Comparison of ENCODE assay signal across 8 cellular contexts in genomic region chr7:43905954-43906326, GRCh38. TPM values are rescaled to one million over a fixed set of nuclear protein-coding genes. Genes with fewer than 3 reads are reported as not detected.
DNase-seq lines count a peak whose midpoint lies in the region; ATAC-seq, FAIRE-seq and TF ChIP-seq lines count a peak whose summit lies in the region.
"Had no signal": no experiment of that assay in that cellular context is flagged by ENCODE, and none has a peak within 500 bp of the region (broad histone marks: within the 10 kb centered on the region; RNA-seq: fewer than 3 reads in every experiment).

No MANE protein-coding gene starts in this region.

- no peak for TF ChIP-seq POLR2A in H54 (IDR thresholded peaks at IDR 0.05; ENCODE audit: low read depth, low read length)

- DNase-seq in GM12864 (ENCODE audit: low read depth) (no peak), H54 (ENCODE audit: insufficient read length, low spot score) (peak; percentile 57), LoVo (ENCODE audit: low spot score) (peak; percentile 33), lung (ENCODE audit: low spot score) (no peak)
- peak; percentile 33 to 39 for DNase-seq in activated CD4-positive, alpha-beta T cell treated with anti-CD3 and anti-CD28 coated beads, Interleukin-2, amount 50 U/mL, for 48 hours
- DNase-seq in effector CD4-positive, alpha-beta T cell = peak; percentile 6

- no peak for ATAC-seq in lung (ENCODE audit: insufficient read depth, low FRiP score)

- peaks cover 7 to 13% of the 10 kb centered on the region in 2 donors for H3K4me1 ChIP-seq in lung (ENCODE audit: control insufficient read depth in 2 of 2, insufficient read depth in 2 of 2, low read length in 2 of 2)
- peaks cover 15% of the 10 kb centered on the region for H3K4me1 ChIP-seq in stomach smooth muscle (ENCODE audit: control insufficient read depth, insufficient read depth, low read length)

- H3K27me3 ChIP-seq in lung (ENCODE audit: control insufficient read depth, insufficient read depth) (no peaks in the 10 kb centered on the region), stomach smooth muscle (ENCODE audit: control insufficient read depth in 1 of 2, insufficient read depth in 2 of 2, low read length in 2 of 2) (no peaks in the 10 kb centered on the region)

- peak overlapping the region; percentile 87 to 91 for H3K9ac ChIP-seq in stomach smooth muscle (ENCODE audit: low read length in 2 of 2)

- TF ChIP-seq CTCF in GM12864 (IDR thresholded peaks at IDR 0.05; ENCODE audit: low read depth, low read length, missing control alignments) (no peak), lung (IDR thresholded peaks at IDR 0.05; ENCODE audit: control extremely low read depth, extremely low read depth) (no peak)

- H3K4me3 ChIP-seq in GM12864 (ENCODE audit: low read depth, low read length) = peak overlapping the region; percentile 85
- peak overlapping the region; percentile 88 for H3K4me3 ChIP-seq in lung
- H3K4me3 ChIP-seq in stomach smooth muscle (ENCODE audit: low read length in 2 of 2) = peak overlapping the region; percentile 71 to 86

- H3K27ac ChIP-seq in lung (ENCODE audit: low read depth in 1 of 2, low read length in 1 of 2) = peak overlapping the region; percentile 89 to 98
- H3K27ac ChIP-seq in stomach smooth muscle (ENCODE audit: low read length) = peak overlapping the region; percentile 76

- H3K9me3 ChIP-seq in lung (ENCODE audit: control insufficient read depth in 2 of 2, insufficient read depth in 1 of 2, low read length in 1 of 2) (no peaks in the 10 kb centered on the region), stomach smooth muscle (ENCODE audit: control insufficient read depth in 2 of 2, low read length in 2 of 2) (no peaks in the 10 kb centered on the region)

- FAIRE-seq in H54 (lab: Jason Lieb, UNC) = no peak
- FAIRE-seq: frontal cortex had no signal

- 0 to 1% methylated on average over 42 of the region's 42 CpGs for WGBS in lung, 2 donors

- H3K36me3 ChIP-seq in lung (ENCODE audit: control insufficient read depth in 2 of 2, insufficient read depth in 2 of 2, low read length in 2 of 2) = no peaks in the 10 kb centered on the region
- H3K36me3 ChIP-seq in stomach smooth muscle (ENCODE audit: control insufficient read depth in 2 of 2, insufficient read depth in 2 of 2, low read length in 2 of 2) = no peaks in the 10 kb centered on the region

RNA-seq across cellular contexts. Expression of gene URGCP, which starts 0.5 kb away (rescaled TPM):
- total RNA-seq in lung = 10 to 100 TPM; 23.0 to 25.5 TPM
- 10 to 100 TPM; 11.8 to 16.4 TPM for polyA plus RNA-seq in lung

RNA-seq across cellular contexts. Expression of gene UBE2D4, which starts 20.3 kb away (rescaled TPM):
- 10 to 100 TPM in 1 of 2 donors, 1 to 10 TPM in 1; 8.8 to 25.6 TPM for total RNA-seq in lung
- 10 to 100 TPM; 11.9 to 22.4 TPM for polyA plus RNA-seq in lung

RNA-seq across cellular contexts. Expression of gene MRPS24, which starts 36.6 kb away (rescaled TPM):
- 10 to 100 TPM; 33.6 to 96.7 TPM for total RNA-seq in lung
- polyA plus RNA-seq in lung = 100 to 1,000 TPM; 119 to 126 TPM

Comparison
In these comparisons a context has a peak if more than half of its experiments do, and no peak if none do; other contexts are left out.
1. DNase-seq: peak in H54 (single experiment), LoVo (single experiment), activated CD4-positive, alpha-beta T cell treated with anti-CD3 and anti-CD28 coated beads, Interleukin-2, amount 50 U/mL, for 48 hours (2 of 2) and effector CD4-positive, alpha-beta T cell (single experiment); none in GM12864 (single experiment) and lung (single experiment).
2. Peak in every context shown above with its lines, with median percentiles within 50 percentile points of each other: H3K4me3 ChIP-seq.